Comparison of ENCODE assay signal across 22 cellular contexts in genomic region chrX:150436200-150436599, GRCh38.
"Had no signal": no experiment of that assay in that cellular context is flagged by ENCODE, and none has a peak within 500 bp of the region (broad histone marks: within the 10 kb centered on the region; RNA-seq: fewer than 3 reads in every experiment).

No MANE protein-coding gene starts in this region.

- ATAC-seq: activated CD8-positive, alpha-beta memory T cell treated with anti-CD3 and anti-CD28 coated beads, Interleukin-2, amount 10 ng/mL, durations not matched to agents 7 days and 5 days; activated naive CD4-positive, alpha-beta T cell treated with anti-CD3 and anti-CD28 coated beads, Interleukin-2, amount 50 U/mL, for 72 hours; activated naive CD8-positive, alpha-beta T cell treated with anti-CD3 and anti-CD28 coated beads, Interleukin-2, amount 50 U/mL, for 24 hours; activated T-cell treated with anti-CD3 and anti-CD28 coated beads, Interleukin-2, amount 50 U/mL, for 4 hours; body of pancreas had no signal

- H3K36me3 ChIP-seq: ascending aorta, MG63 had no signal

- H3K4me3 ChIP-seq: ascending aorta, body of pancreas, MG63 had no signal

- H3K36me3 Mint-ChIP-seq: activated naive CD4-positive, alpha-beta T cell treated with anti-CD3 and anti-CD28 coated beads, Interleukin-2, amount 50 U/mL, for 72 hours had no signal

- DNase-seq: activated B cell treated with CpG ODN at 0.5 μM for 24 hours; activated CD4-positive, alpha-beta T cell treated with anti-CD3 and anti-CD28 coated beads for 1 hour; activated CD4-positive, alpha-beta T cell treated with anti-CD3 and anti-CD28 coated beads, Interleukin-2, amount 10 ng/mL, durations not matched to agents 24 days and 14 days; activated CD4-positive, alpha-beta T cell treated with anti-CD3 and anti-CD28 coated beads, Interleukin-2, amount 50 U/mL, for 48 hours; activated CD8-positive, alpha-beta memory T cell treated with anti-CD3 and anti-CD28 coated beads, Interleukin-2, amount 10 ng/mL, durations not matched to agents 7 days and 5 days; activated effector memory CD4-positive, alpha-beta T cell treated with anti-CD3 and anti-CD28 coated beads, Interleukin-2, amount 50 U/mL, for 16 hours; activated naive CD4-positive, alpha-beta T cell treated with Interleukin-2 at 50 U/mL for 16 hours; activated naive CD8-positive, alpha-beta T cell treated with anti-CD3 and anti-CD28 coated beads, Interleukin-2, amount 50 U/mL, for 24 hours; activated T-cell treated with anti-CD3 and anti-CD28 coated beads, Interleukin-2, amount 50 U/mL, for 4 hours; amniotic stem cell; body of pancreas; MG63; NCI-H1092 treated with DMSO at 0.1 percent for 48 hours; NCI-H1417 treated with DMSO at 0.1 percent for 48 hours; NCI-H1694 treated with DMSO at 0.1 percent for 48 hours; NCI-H2029 treated with DMSO at 0.1 percent for 48 hours; NCI-H446; NCI-H524; SHP77 treated with DMSO at 0.1 percent for 48 hours had no signal

- H3K9me3 ChIP-seq: body of pancreas had no signal

- H3K4me3 Mint-ChIP-seq: activated B cell treated with CpG ODN at 0.5 μM for 24 hours; activated CD4-positive, alpha-beta T cell treated with anti-CD3 and anti-CD28 coated beads, Interleukin-2, amount 10 ng/mL, durations not matched to agents 24 days and 14 days; activated CD8-positive, alpha-beta memory T cell treated with anti-CD3 and anti-CD28 coated beads, Interleukin-2, amount 10 ng/mL, durations not matched to agents 7 days and 5 days; activated naive CD8-positive, alpha-beta T cell treated with anti-CD3 and anti-CD28 coated beads, Interleukin-2, amount 50 U/mL, for 24 hours; activated T-cell treated with anti-CD3 and anti-CD28 coated beads, Interleukin-2, amount 50 U/mL, for 4 hours; T-helper 1 cell treated with Interleukin-12 subunit alpha and Interleukin-12 subunit beta and Interleukin-4 antibody, amounts not matched to agents 30 μg/mL and 1 μg/mL, for 36 hours had no signal

- H3K4me1 ChIP-seq: ascending aorta, body of pancreas had no signal

- H3K27me3 ChIP-seq: ascending aorta, body of pancreas, MG63 had no signal

- H3K27ac ChIP-seq: ascending aorta, body of pancreas had no signal

- H3K27me3 Mint-ChIP-seq: activated CD4-positive, alpha-beta T cell treated with anti-CD3 and anti-CD28 coated beads, Interleukin-2, amount 10 ng/mL, durations not matched to agents 24 days and 14 days; activated CD8-positive, alpha-beta memory T cell treated with anti-CD3 and anti-CD28 coated beads, Interleukin-2, amount 10 ng/mL, durations not matched to agents 7 days and 5 days; activated naive CD8-positive, alpha-beta T cell treated with anti-CD3 and anti-CD28 coated beads, Interleukin-2, amount 50 U/mL, for 24 hours had no signal

- H3K27ac Mint-ChIP-seq: activated B cell treated with CpG ODN at 0.5 μM for 24 hours; activated CD4-positive, alpha-beta T cell treated with anti-CD3 and anti-CD28 coated beads, Interleukin-2, amount 10 ng/mL, durations not matched to agents 24 days and 14 days; activated CD8-positive, alpha-beta memory T cell treated with anti-CD3 and anti-CD28 coated beads, Interleukin-2, amount 10 ng/mL, durations not matched to agents 7 days and 5 days; activated naive CD4-positive, alpha-beta T cell treated with anti-CD3 and anti-CD28 coated beads, Interleukin-2, amount 50 U/mL, for 72 hours; activated naive CD8-positive, alpha-beta T cell treated with anti-CD3 and anti-CD28 coated beads, Interleukin-2, amount 50 U/mL, for 24 hours; T-helper 1 cell treated with Interleukin-12 subunit alpha and Interleukin-12 subunit beta and Interleukin-4 antibody, amounts not matched to agents 30 μg/mL and 1 μg/mL, for 36 hours had no signal

- H3K4me1 Mint-ChIP-seq: activated B cell treated with CpG ODN at 0.5 μM for 24 hours had no signal

- H3K9me3 Mint-ChIP-seq: activated naive CD8-positive, alpha-beta T cell treated with anti-CD3 and anti-CD28 coated beads, Interleukin-2, amount 50 U/mL, for 24 hours; activated T-cell treated with anti-CD3 and anti-CD28 coated beads, Interleukin-2, amount 50 U/mL, for 4 hours had no signal
